ENCODE assay signal across 28 cellular contexts in genomic region chr2:221385716-221386115, GRCh38.
"Had no signal": no experiment of that assay in that cellular context is flagged by ENCODE, and none has a peak within 500 bp of the region (broad histone marks: within the 10 kb centered on the region; RNA-seq: fewer than 3 reads in every experiment).

No MANE protein-coding gene starts in this region.

- DNase-seq: activated CD4-positive, alpha-beta memory T cell treated with anti-CD3 and anti-CD28 coated beads for 36 hours; activated CD4-positive, alpha-beta T cell treated with anti-CD3 and anti-CD28 coated beads for 36 hours; activated CD4-positive, alpha-beta T cell treated with anti-CD3 and anti-CD28 coated beads, Interleukin-2, amount 10 ng/mL, durations not matched to agents 24 days and 14 days; activated CD4-positive, CD25-positive, alpha-beta regulatory T cell; activated CD4-positive, CD25-positive, alpha-beta regulatory T cell treated with anti-CD3 and anti-CD28 coated beads, Interleukin-2, amount 50 U/mL, for 72 hours; activated CD8-positive, alpha-beta memory T cell treated with anti-CD3 and anti-CD28 coated beads, Interleukin-2, amount 50 U/mL, for 48 hours; activated gamma-delta T cell; activated naive CD4-positive, alpha-beta T cell; activated naive CD4-positive, alpha-beta T cell treated with anti-CD3 and anti-CD28 coated beads, Interleukin-2, amount 10 ng/mL, durations not matched to agents 7 days and 5 days; activated naive CD8-positive, alpha-beta T cell treated with anti-CD3 and anti-CD28 coated beads, Interleukin-2, amount 10 ng/mL, durations not matched to agents 7 days and 5 days; activated T-cell treated with anti-CD3 and anti-CD28 coated beads for 4 hours; activated T-cell treated with anti-CD3 and anti-CD28 coated beads, Interleukin-2, amount 50 U/mL, for 24 hours; activated T-cell treated with anti-CD3 and anti-CD28 coated beads, Interleukin-2, amount 50 U/mL, for 72 hours; caudate nucleus; cortex of kidney; dermis blood vessel endothelial cell; effector CD4-positive, alpha-beta T cell; effector memory CD8-positive, alpha-beta T cell; erythroblast; esophagus squamous epithelium; head of caudate nucleus; T-helper 2 cell had no signal

- ATAC-seq: activated CD4-positive, alpha-beta T cell treated with anti-CD3 and anti-CD28 coated beads for 36 hours; activated naive CD4-positive, alpha-beta T cell treated with anti-CD3 and anti-CD28 coated beads, Interleukin-2, amount 50 U/mL, for 72 hours; activated T-cell treated with anti-CD3 and anti-CD28 coated beads, Interleukin-2, amount 50 U/mL, for 72 hours; effector memory CD8-positive, alpha-beta T cell had no signal

- H3K4me3 ChIP-seq: ascending aorta, esophagus squamous epithelium had no signal

- H3K27me3 ChIP-seq: ascending aorta, esophagus squamous epithelium had no signal

- H3K27ac ChIP-seq: ascending aorta, esophagus squamous epithelium had no signal

- FAIRE-seq: colon, endometrium, endothelial cell of umbilical vein, frontal cortex had no signal

- H3K36me3 ChIP-seq: ascending aorta, esophagus squamous epithelium had no signal
